22 cellular contexts compared by ENCODE assay signal in genomic region chr9:95588724-95589282, GRCh38.
DNase-seq lines count a peak whose midpoint lies in the region; ATAC-seq and TF ChIP-seq lines count a peak whose summit lies in the region.
"Had no signal": no experiment of that assay in that cellular context is flagged by ENCODE, and none has a peak within 500 bp of the region (broad histone marks: within the 10 kb centered on the region; RNA-seq: fewer than 3 reads in every experiment).

No MANE protein-coding gene starts in this region.

- no peak for DNase-seq in SJSA1 (ENCODE audit: low read depth in 1 of 2, low spot score in 2 of 2)
- peak; percentile 54 for DNase-seq in kidney glomerular epithelial cell (lab: John Stamatoyannopoulos, UW)
- DNase-seq in mesenchymal stem cell, result peak; percentile 14
- DNase-seq in NCI-H2029 (lab: John Stamatoyannopoulos, UW), result no peak
- no peak for DNase-seq in transverse colon
- DNase-seq in SHP77 treated with DMSO at 0.1 percent for 48 hours (lab: John Stamatoyannopoulos, UW), result no peak
- DNase-seq: CD4-positive, alpha-beta T cell; COR-L47; DMS 273 treated with DMSO at 0.1 percent for 48 hours; DND-41; GM23248; Karpas-422; NCI-H1694 treated with DMSO at 0.1 percent for 48 hours; NCI-H2107; NCI-H446 treated with DMSO at 0.1 percent for 48 hours; NCI-H526 treated with DMSO at 0.1 percent for 48 hours; OCI-M1; Right ventricle myocardium superior had no signal

- no peak overlapping the region for H4K91ac ChIP-seq in mesenchymal stem cell (ENCODE audit: low read length)

- no peak overlapping the region for H2BK12ac ChIP-seq in mesenchymal stem cell (ENCODE audit: low read length in 2 of 2)

- no peak overlapping the region for H4K8ac ChIP-seq in mesenchymal stem cell (ENCODE audit: low read length)

- no peak for TF ChIP-seq CTCF in transverse colon (IDR thresholded peaks at IDR 0.05)

- H3K27ac ChIP-seq in SJSA1 (peak overlapping the region; percentile 75), mesenchymal stem cell (ENCODE audit: low read length, poor library complexity, severe bottlenecking) (peak overlapping the region; percentile 84), transverse colon (no peak overlapping the region)
- H3K27ac ChIP-seq: BLaER1, GM23248, SK-N-MC had no signal

- no peak for TF ChIP-seq POLR2A in transverse colon (IDR thresholded peaks at IDR 0.05)

- in situ Hi-C loops in transverse colon (cut with MboI; ENCODE audit: low pct_ligation_motif_present in 1 of 4, low pct_unique_long_range_greater_than_20kb in 1 of 4, low sequenced_read_pairs in 3 of 4), result no loop called here

- H3K27me3 ChIP-seq in SJSA1 (replicated peaks) (no peaks in the 10 kb centered on the region), mesenchymal stem cell (ENCODE audit: control insufficient read depth in 1 of 2, insufficient read depth in 1 of 2, low read length in 2 of 2) (peaks cover 0 to 15% of the 10 kb centered on the region in 2 experiments), transverse colon (no peaks in the 10 kb centered on the region)
- H3K27me3 ChIP-seq: BLaER1 had no signal

- no peak overlapping the region for H3K4ac ChIP-seq in mesenchymal stem cell (ENCODE audit: low read depth in 1 of 2, low read length in 2 of 2)

- peak overlapping the region; percentile 9 for H2BK5ac ChIP-seq in mesenchymal stem cell (ENCODE audit: low read depth, low read length, poor library complexity, severe bottlenecking)

- 69% methylated on average over 4 of the region's 5 CpGs for WGBS in mesenchymal stem cell
- WGBS in transverse colon (ENCODE audit: low coverage in 1 of 2), 2 donors, result 81 to 82% methylated on average over 4 to 5 of the region's 5 CpGs

- no peak overlapping the region for H3K4me2 ChIP-seq in mesenchymal stem cell (ENCODE audit: low read length, poor library complexity, severe bottlenecking)
- H3K4me2 ChIP-seq: BLaER1 had no signal

- no peaks in the 10 kb centered on the region for H3K79me1 ChIP-seq in mesenchymal stem cell (replicated peaks; ENCODE audit: low read length, poor library complexity, severe bottlenecking)

- H3K9me3 ChIP-seq in SJSA1 (replicated peaks) (no peaks in the 10 kb centered on the region), mesenchymal stem cell (ENCODE audit: control insufficient read depth, low read length) (no peaks in the 10 kb centered on the region), transverse colon (no peaks in the 10 kb centered on the region)
- H3K9me3 ChIP-seq: BLaER1, HAP-1 had no signal

- H3K4me1 ChIP-seq in SJSA1 (replicated peaks) (peaks cover 52% of the 10 kb centered on the region), mesenchymal stem cell (ENCODE audit: control insufficient read depth, insufficient read depth, low read depth, low read length) (peaks cover 29% of the 10 kb centered on the region), transverse colon (no peaks in the 10 kb centered on the region)
- H3K4me1 ChIP-seq: HAP-1 had no signal

- no peak for TF ChIP-seq EP300 in transverse colon (IDR thresholded peaks at IDR 0.05; ENCODE audit: low read depth)

- no peak overlapping the region for H3K23ac ChIP-seq in mesenchymal stem cell (ENCODE audit: low read length in 2 of 2)

- no peak overlapping the region for H2BK15ac ChIP-seq in mesenchymal stem cell (ENCODE audit: low read depth, poor library complexity, severe bottlenecking)

- no peak overlapping the region for H3K14ac ChIP-seq in mesenchymal stem cell (ENCODE audit: low read length in 2 of 2)

- no peak overlapping the region for H2AFZ ChIP-seq in mesenchymal stem cell (ENCODE audit: low read depth, low read length)
- H2AFZ ChIP-seq: GM23248 had no signal

- ATAC-seq in GM21576 (IDR thresholded peaks at IDR 0.05; ENCODE audit: unreplicated experiment), result no peak

- H2BK120ac ChIP-seq in mesenchymal stem cell (ENCODE audit: low read depth, low read length), result no peak overlapping the region

- no peaks in the 10 kb centered on the region for H3K36me3 ChIP-seq in SJSA1
- H3K36me3 ChIP-seq in mesenchymal stem cell (ENCODE audit: control insufficient read depth in 1 of 2, insufficient read depth in 2 of 2, low read depth in 1 of 2, low read length in 2 of 2), result no peaks in the 10 kb centered on the region
- H3K36me3 ChIP-seq in transverse colon, result no peaks in the 10 kb centered on the region
- H3K36me3 ChIP-seq: BLaER1, HAP-1 had no signal

- H3K9ac ChIP-seq in mesenchymal stem cell (ENCODE audit: low read length), result no peak overlapping the region
- H3K9ac ChIP-seq: BLaER1, GM23248 had no signal

- H2AK5ac ChIP-seq in mesenchymal stem cell (ENCODE audit: low read length, severe bottlenecking), result peak overlapping the region; percentile 33

- no peak overlapping the region for H3K18ac ChIP-seq in mesenchymal stem cell (ENCODE audit: low read depth in 1 of 2, low read length in 2 of 2)

- no peak overlapping the region for H3K4me3 ChIP-seq in SJSA1
- no peak overlapping the region for H3K4me3 ChIP-seq in mesenchymal stem cell (ENCODE audit: insufficient read depth in 1 of 2, low read depth in 1 of 2, low read length in 2 of 2)
- no peak overlapping the region for H3K4me3 ChIP-seq in transverse colon
- H3K4me3 ChIP-seq: BLaER1, GM23248, HAP-1, SK-N-MC had no signal

- intact Hi-C loops in transverse colon (cut with DNase I; ENCODE audit: low total_unique reads), result no loop called here

Comparison
In these comparisons a context has a peak if more than half of its experiments do, and no peak if none do; other contexts are left out.
1. DNase-seq: peak in kidney glomerular epithelial cell (single experiment) and mesenchymal stem cell (single experiment); none in SJSA1 (0 of 2), NCI-H2029 (single experiment), transverse colon (single experiment) and SHP77 treated with DMSO at 0.1 percent for 48 hours (single experiment).
2. H3K27ac ChIP-seq: peak in SJSA1 (single experiment) and mesenchymal stem cell (single experiment); none in transverse colon (0 of 4).